In genomic region chr6:167092672-167093339, GRCh38 we compare ENCODE assay signal across 15 cellular contexts. TPM values are rescaled to one million over a fixed set of nuclear protein-coding genes. Genes with fewer than 3 reads are reported as not detected.
DNase-seq lines count a peak whose midpoint lies in the region; ATAC-seq, FAIRE-seq and TF ChIP-seq lines count a peak whose summit lies in the region.
"Had no signal": no experiment of that assay in that cellular context is flagged by ENCODE, and none has a peak within 500 bp of the region (broad histone marks: within the 10 kb centered on the region; RNA-seq: fewer than 3 reads in every experiment).

No MANE protein-coding gene starts in this region.

- peaks cover 0 to 4% (median under 1%) of the 10 kb centered on the region in 6 donors for H3K9me3 Mint-ChIP-seq in immature natural killer cell

- BruUV-seq in OCI-LY7 (replicated peaks; lab: Mats Ljungman, UMichigan), result no TSS peak

- H3K36me3 ChIP-seq in BLaER1 treated with 17β-estradiol and CSF1 and Interleukin-3, amounts not matched to agents 10 nM and 100 nM, result 0 out of 22 replicates have a peak, but pooled peaks cover 0 to under 1% (median 0%) of the 10 kb centered on the region in 11 experiments
- H3K36me3 ChIP-seq in OCI-LY7 (ENCODE audit: insufficient read depth, low read length) (no peaks in the 10 kb centered on the region; the same call in 1 of the 2 replicates), GM23248 (ENCODE audit: low read depth) (no peaks in the 10 kb centered on the region)

- peaks cover 0 to 5% (median 3%) of the 10 kb centered on the region in 3 donors for H3K27me3 Mint-ChIP-seq in immature natural killer cell (ENCODE audit: low read depth in 3 of 3)

- in situ Hi-C loops in GM23248 (cut with MboI), result no loop called here

- DNase-seq in GM12892 (ENCODE audit: insufficient read length), result no peak
- no peak for DNase-seq in OCI-LY7 (ENCODE audit: low spot score)
- no peak for DNase-seq in immature natural killer cell
- no peak for DNase-seq in stimulated activated CD4-positive, alpha-beta T cell treated with anti-CD3 and anti-CD28 coated beads, Interleukin-4, amount 100 ng/mL, for 1 hour
- no peak for DNase-seq in D341Med (ENCODE audit: low spot score)
- DNase-seq in GM23248, result no peak
- DNase-seq: NCI-H1092; stimulated activated CD4-positive, alpha-beta T cell treated with anti-CD3 and anti-CD28 coated beads, Interleukin-2, amount 100 ng/mL, for 24 hours; stimulated activated naive CD4-positive, alpha-beta T cell had no signal

- POLR2A ChIA-PET in OCI-LY7 (lab: Charles Lee), result interaction anchor here (0.7 to 10.2 kb wide), 4 partner anchors 11 to 29 kb away, joined by 3 to 96 read pairs (median 8); partner anchors contain the start of gene CCR6

- WGBS in GM23248 (ENCODE audit: low coverage in 1 of 2, low lambda C conversion rate in 2 of 2, missing lambda C conversion rate in 2 of 2), 2 experiments, result 32 to 34% methylated on average over 16 of the region's 16 CpGs

- intact Hi-C loops in OCI-LY7 (cut with micrococcal nuclease; ENCODE audit: unreplicated experiment), result loop anchor here (5.0 kb wide), 1 partner anchor 46 kb away; no protein-coding TSS in a partner anchor

- TF ChIP-seq CTCF in OCI-LY7 (conservative IDR thresholded peaks at IDR 0.05; ENCODE audit: low read length), result no peak

- peak overlapping the region; percentile 59 to 80 (median 73) for H3K4me3 Mint-ChIP-seq in immature natural killer cell
- H3K4me3 Mint-ChIP-seq: T-helper 2 cell treated with Interferon-gamma antibody and Interleukin-4, amounts not matched to agents 5 μg/mL and 100 μg/mL, for 36 hours had no signal

- H3K27ac ChIP-seq in BLaER1 treated with 17β-estradiol and CSF1 and Interleukin-3, amounts not matched to agents 10 nM and 100 nM, result peak overlapping the region in 10 of 11 experiments; percentile 54 to 85 (median 80); a peak in 19 of 22 replicates
- H3K27ac ChIP-seq in OCI-LY7 (ENCODE audit: low read depth, low read length, poor library complexity, severe bottlenecking) (no peak overlapping the region), GM23248 (no peak overlapping the region)

- peak; percentile 68; the same call in 1 of the 2 replicates for TF ChIP-seq POLR2A in GM12892 (IDR thresholded peaks at IDR 0.05; ENCODE audit: low read depth, low read length)

- peaks cover 35 to 50% of the 10 kb centered on the region in 2 donors for H3K4me1 Mint-ChIP-seq in immature natural killer cell

- H2AFZ ChIP-seq in OCI-LY7 (ENCODE audit: low read length), result peak overlapping the region; percentile 53; the same call in 1 of the 2 replicates
- no peak overlapping the region for H2AFZ ChIP-seq in GM23248

- H3F3A ChIP-seq in GM23248 (ENCODE audit: insufficient read depth), result no peaks in the 10 kb centered on the region

- CTCF ChIA-PET in OCI-LY7 (lab: Charles Lee; ENCODE audit: unreplicated experiment), result no interaction called here

- FAIRE-seq in GM12892 (lab: Jason Lieb, UNC), result peak; percentile 83
- FAIRE-seq: colon had no signal

- H3K9ac ChIP-seq in BLaER1 treated with 17β-estradiol and CSF1 and Interleukin-3, amounts not matched to agents 10 nM and 100 nM, result peak overlapping the region in 8 of 11 experiments; percentile 37 to 68 (median 62); a peak in 15 of 22 replicates
- no peak overlapping the region for H3K9ac ChIP-seq in GM23248

- peaks cover 0 to 19% (median 0%) of the 10 kb centered on the region in 11 experiments; a peak in 3 of 22 replicates for H3K27me3 ChIP-seq in BLaER1 treated with 17β-estradiol and CSF1 and Interleukin-3, amounts not matched to agents 10 nM and 100 nM
- no peaks in the 10 kb centered on the region for H3K27me3 ChIP-seq in GM23248 (replicated peaks; ENCODE audit: insufficient read depth)

- ATAC-seq in HG03469 (IDR thresholded peaks at IDR 0.05; ENCODE audit: unreplicated experiment), result no peak

- peak overlapping the region in 5 of 6 donors; percentile 27 to 76 (median 70) for H3K27ac Mint-ChIP-seq in immature natural killer cell
- H3K27ac Mint-ChIP-seq: T-helper 2 cell treated with Interferon-gamma antibody and Interleukin-4, amounts not matched to agents 5 μg/mL and 100 μg/mL, for 36 hours had no signal

- H3K4me3 ChIP-seq in BLaER1 treated with 17β-estradiol and CSF1 and Interleukin-3, amounts not matched to agents 10 nM and 100 nM, result peak overlapping the region in 4 of 10 experiments; percentile 19 to 57 (median 34); a peak in 5 of 20 replicates
- H3K4me3 ChIP-seq in OCI-LY7 (ENCODE audit: low read depth, low read length, poor library complexity, severe bottlenecking) (no peak overlapping the region), GM23248 (no peak overlapping the region)

- H3K9me2 ChIP-seq in OCI-LY7 (ENCODE audit: insufficient read depth, low read length) (no peaks in the 10 kb centered on the region), GM23248 (ENCODE audit: insufficient read depth) (no peaks in the 10 kb centered on the region)

- peak overlapping the region; percentile 87 to 99 (median 92) for H3K4me2 ChIP-seq in BLaER1 treated with 17β-estradiol and CSF1 and Interleukin-3, amounts not matched to agents 10 nM and 100 nM
- H3K4me2 ChIP-seq in OCI-LY7 (ENCODE audit: low read length), result peak overlapping the region; percentile 66
- no peak overlapping the region for H3K4me2 ChIP-seq in GM23248 (ENCODE audit: unreplicated experiment)

- H4K20me1 ChIP-seq in BLaER1 treated with 17β-estradiol and CSF1 and Interleukin-3, amounts not matched to agents 10 nM and 100 nM, result no peaks in the 10 kb centered on the region
- no peaks in the 10 kb centered on the region for H4K20me1 ChIP-seq in OCI-LY7 (ENCODE audit: insufficient read depth, low read length)
- no peaks in the 10 kb centered on the region for H4K20me1 ChIP-seq in GM23248 (ENCODE audit: insufficient read depth)

- H3K9me3 ChIP-seq in BLaER1 treated with 17β-estradiol and CSF1 and Interleukin-3, amounts not matched to agents 10 nM and 100 nM (replicated peaks in 1 of 11), result peaks cover 3 to 10% (median 4%) of the 10 kb centered on the region in 11 experiments; a peak in 20 of 22 replicates
- H3K9me3 ChIP-seq in OCI-LY7 (ENCODE audit: low read length) (peaks cover 6% of the 10 kb centered on the region; the same call in 1 of the 2 replicates), GM23248 (ENCODE audit: low read depth) (no peaks in the 10 kb centered on the region)

- H3K79me2 ChIP-seq in OCI-LY7 (ENCODE audit: insufficient read depth, low read depth, low read length), result no peaks in the 10 kb centered on the region
- no peaks in the 10 kb centered on the region for H3K79me2 ChIP-seq in GM23248 (ENCODE audit: insufficient read depth)

- H3K4me1 ChIP-seq in BLaER1 treated with 17β-estradiol and CSF1 and Interleukin-3, amounts not matched to agents 10 nM and 100 nM, result peaks cover 71 to 96% (median 91%) of the 10 kb centered on the region in 10 experiments
- peaks cover 92% of the 10 kb centered on the region for H3K4me1 ChIP-seq in OCI-LY7 (ENCODE audit: insufficient read depth, low read length, poor library complexity, severe bottlenecking)
- no peaks in the 10 kb centered on the region for H3K4me1 ChIP-seq in GM23248 (ENCODE audit: insufficient read depth)

- no peaks in the 10 kb centered on the region for H3K36me3 Mint-ChIP-seq in immature natural killer cell

RNA-seq across cellular contexts. Expression of gene CCR6, which starts 30.1 kb away (rescaled TPM):
- polyA plus RNA-seq in GM12892 (2012; ENCODE audit: missing spikeins), result 3.4 TPM
- total RNA-seq in OCI-LY7 (2014; rRNA removed; shearing (Covaris generic)), result 0.05 and 0.35 TPM in 2 replicates
- total RNA-seq in OCI-LY7 (2022), result 0.10 TPM in 1 of 2 replicates, not detected in the other
- polyA plus RNA-seq in immature natural killer cell (1 to 10 TPM in 2 of 3 donors, under 1 TPM in 1; 0.79 to 2.3 (median 1.8) TPM), GM23248 (2016; fragmentation: Nextera tagmentation; extraction: Ambion mirVana) (not detected in 2 replicates)
- not detected in 2 replicates for total RNA-seq in GM23248 (2014; rRNA removed; shearing (Covaris generic))
- total RNA-seq: fibroblast of lung, G401 had no signal
- polyA plus RNA-seq: fibroblast of lung had no signal

Comparison
In these comparisons a context has a peak if more than half of its experiments do, and no peak if none do; other contexts are left out.
1. H3K27ac ChIP-seq: peak in BLaER1 treated with 17β-estradiol and CSF1 and Interleukin-3, amounts not matched to agents 10 nM and 100 nM (10 of 11); none in OCI-LY7 (single experiment) and GM23248 (single experiment).